1 cellular context compared by ENCODE assay signal in genomic region chr9:96603305-96604004, GRCh38.
TF ChIP-seq lines count a peak whose summit lies in the region.

No MANE protein-coding gene starts in this region.

TF ChIP-seq in HEK293, 187 proteins besides CTCF, POLR2A, EP300 and RAD21 (continued from another document):
- no peak for TF ChIP-seq ZNF624 (tag by site-specific recombination; IDR thresholded peaks at IDR 0.05)
